ENCODE assay signal across 25 cellular contexts in the genomic region with DNA sequence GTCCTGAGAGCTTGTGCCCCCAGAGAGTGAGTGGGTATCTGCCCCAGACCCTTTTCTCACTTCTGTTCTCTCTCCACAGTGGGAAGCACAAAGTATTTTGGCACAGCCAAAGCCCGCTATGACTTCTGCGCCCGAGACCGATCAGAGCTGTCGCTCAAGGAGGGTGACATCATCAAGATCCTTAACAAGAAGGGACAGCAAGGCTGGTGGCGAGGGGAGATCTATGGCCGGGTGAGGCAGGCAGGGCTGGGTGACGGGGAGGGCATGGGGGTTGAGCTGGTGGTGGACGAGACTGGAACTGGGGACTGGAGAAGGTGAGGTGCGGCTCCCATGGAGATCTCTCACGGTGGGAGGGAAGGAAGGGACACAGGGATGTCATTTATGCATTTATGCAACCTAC. TPM values are rescaled to one million over a fixed set of nuclear protein-coding genes. Genes with fewer than 3 reads are reported as not detected.
"Had no signal": no experiment of that assay in that cellular context is flagged by ENCODE, and none has a peak within 500 bp of the region (broad histone marks: within the 10 kb centered on the region; RNA-seq: fewer than 3 reads in every experiment).

No MANE protein-coding gene starts in this region.

- H3K27me3 Mint-ChIP-seq: activated naive CD8-positive, alpha-beta T cell treated with anti-CD3 and anti-CD28 coated beads, Interleukin-2, amount 10 ng/mL, durations not matched to agents 7 days and 5 days had no signal

- FAIRE-seq: kidney had no signal

- H3K4me1 Mint-ChIP-seq: activated naive CD8-positive, alpha-beta T cell treated with anti-CD3 and anti-CD28 coated beads, Interleukin-2, amount 10 ng/mL, durations not matched to agents 7 days and 5 days; endodermal cell; mesothelial cell of epicardium; neural crest cell had no signal

- H3K9me3 Mint-ChIP-seq: activated naive CD8-positive, alpha-beta T cell treated with anti-CD3 and anti-CD28 coated beads, Interleukin-2, amount 10 ng/mL, durations not matched to agents 7 days and 5 days; activated T-helper 2 cell treated with anti-CD3 and anti-CD28 coated beads, Interferon-gamma antibody, Interleukin-2, Interleukin-4, amounts not matched to agents 10 μg/mL and 5 μg/mL and 100 μg/mL, durations not matched to agents 14 hours and 24 hours and 36 hours; neural crest cell had no signal

- H3K9me3 ChIP-seq: colonic mucosa, ovary, psoas muscle, stomach, upper lobe of left lung had no signal

- H3K27ac Mint-ChIP-seq: activated naive CD8-positive, alpha-beta T cell treated with anti-CD3 and anti-CD28 coated beads, Interleukin-2, amount 10 ng/mL, durations not matched to agents 7 days and 5 days; activated T-helper 2 cell treated with anti-CD3 and anti-CD28 coated beads, Interferon-gamma antibody, Interleukin-2, Interleukin-4, amounts not matched to agents 10 μg/mL and 5 μg/mL and 100 μg/mL, durations not matched to agents 14 hours and 24 hours and 36 hours; endodermal cell; mesothelial cell of epicardium had no signal

- H3K4me3 Mint-ChIP-seq: activated naive CD8-positive, alpha-beta T cell treated with anti-CD3 and anti-CD28 coated beads, Interleukin-2, amount 10 ng/mL, durations not matched to agents 7 days and 5 days; endodermal cell; mesothelial cell of epicardium; neural crest cell had no signal

- H3K36me3 Mint-ChIP-seq: mesothelial cell of epicardium had no signal

- DNase-seq: activated CD4-positive, alpha-beta T cell treated with anti-CD3 and anti-CD28 coated beads, Interleukin-2, amount 50 U/mL, for 1 hour; activated naive CD8-positive, alpha-beta T cell treated with anti-CD3 and anti-CD28 coated beads, Interleukin-2, amount 10 ng/mL, durations not matched to agents 7 days and 5 days; activated T-cell treated with anti-CD3 and anti-CD28 coated beads for 4 hours; amygdala; colonic mucosa; endodermal cell; foreskin melanocyte; hypothalamus; kidney; ovary; psoas muscle; right cardiac atrium; stimulated activated CD4-positive, alpha-beta T cell treated with anti-CD3 and anti-CD28 coated beads, Interleukin-15, amount 100 ng/mL, for 24 hours; stimulated activated CD4-positive, alpha-beta T cell treated with anti-CD3 and anti-CD28 coated beads, Interleukin-2, amount 100 ng/mL, for 48 hours; stomach; T-helper 1 cell; T1000; upper lobe of left lung had no signal

- ATAC-seq: left lobe of liver, psoas muscle, right cardiac atrium, SK-N-SH treated with all-trans-retinoic acid at 6 μM for 48 hours had no signal

RNA-seq across cellular contexts. Expression of gene ADGRE1, which starts 33.5 kb away (rescaled TPM):
- total RNA-seq: cardiac muscle cell, endodermal cell, epithelial cell of proximal tubule, mesothelial cell of epicardium, neural crest cell had no signal
